ENCODE assay signal across 21 cellular contexts in the genomic region with DNA sequence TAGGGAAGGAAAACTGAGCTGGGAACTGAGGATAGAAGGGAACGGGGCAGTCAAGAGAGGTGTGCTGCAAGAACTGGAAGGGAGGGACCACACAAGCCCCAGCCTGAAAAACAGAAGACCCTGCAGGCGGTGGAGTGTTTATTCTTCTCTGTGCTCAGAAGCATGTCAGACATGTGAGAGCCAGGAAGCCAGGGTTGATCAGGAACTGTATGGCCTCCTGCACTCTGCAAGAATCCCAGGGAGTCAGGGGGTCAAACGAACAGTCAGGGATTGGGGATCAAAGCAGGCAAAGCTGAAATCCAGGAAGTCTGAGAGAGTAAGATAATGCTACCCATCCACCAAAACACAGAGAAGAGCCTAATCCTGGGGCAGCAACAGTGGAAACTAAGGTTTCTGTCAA.
DNase-seq lines count a peak whose midpoint lies in the region; ATAC-seq and TF ChIP-seq lines count a peak whose summit lies in the region.
"Had no signal": no experiment of that assay in that cellular context is flagged by ENCODE, and none has a peak within 500 bp of the region (broad histone marks: within the 10 kb centered on the region; RNA-seq: fewer than 3 reads in every experiment).

No MANE protein-coding gene starts in this region.

- no peak for ATAC-seq in GM21381 (IDR thresholded peaks at IDR 0.05; ENCODE audit: unreplicated experiment)
- ATAC-seq in GM18858 (IDR thresholded peaks at IDR 0.05; ENCODE audit: unreplicated experiment), result no peak
- ATAC-seq: HCT116; psoas muscle; stimulated activated naive CD8-positive, alpha-beta T cell treated with anti-CD3 and anti-CD28 coated beads, Interleukin-15, amount 100 ng/mL, for 72 hours had no signal

- DNase-seq in NCI-H2171 treated with DMSO at 0.1 percent for 48 hours (lab: John Stamatoyannopoulos, UW), result peak; percentile 73
- no peak for DNase-seq in NCI-H2171 (lab: John Stamatoyannopoulos, UW)
- DNase-seq in endodermal cell, result no peak
- no peak for DNase-seq in nephron progenitor cell
- DNase-seq in HuH-7.5 (ENCODE audit: low spot score), result no peak
- DNase-seq: activated effector memory CD4-positive, alpha-beta T cell treated with anti-CD3 and anti-CD28 coated beads, Interleukin-2, amount 50 U/mL, for 16 hours; Calu3; caudate nucleus; EL; NCI-H1417; psoas muscle; small intestine; stimulated activated CD4-positive, alpha-beta T cell treated with anti-CD3 and anti-CD28 coated beads, Interleukin-4, amount 100 ng/mL, for 1 hour; stimulated activated naive CD8-positive, alpha-beta T cell treated with anti-CD3 and anti-CD28 coated beads, Interleukin-15, amount 100 ng/mL, for 72 hours; transverse colon had no signal

- no peaks in the 10 kb centered on the region for H3K4me1 ChIP-seq in endodermal cell (ENCODE audit: control insufficient read depth, insufficient read depth, low read length)

- no peak overlapping the region for H3K4me3 ChIP-seq in endodermal cell (ENCODE audit: low read length)
- H3K4me3 ChIP-seq: psoas muscle, transverse colon had no signal

- H3K27ac Mint-ChIP-seq in endodermal cell, result peak overlapping the region; percentile 1
- peak overlapping the region; percentile 82 for H3K27ac Mint-ChIP-seq in nephron progenitor cell

- no peak overlapping the region for H3K9ac ChIP-seq in endodermal cell (ENCODE audit: extremely low read depth, low read length, poor library complexity, severe bottlenecking)

- H3K27me3 Mint-ChIP-seq in endodermal cell (ENCODE audit: insufficient read depth), result no peaks in the 10 kb centered on the region
- peaks cover 10% of the 10 kb centered on the region for H3K27me3 Mint-ChIP-seq in nephron progenitor cell (ENCODE audit: low read depth, poor library complexity)
- H3K27me3 Mint-ChIP-seq: stimulated activated naive CD8-positive, alpha-beta T cell treated with anti-CD3 and anti-CD28 coated beads, Interleukin-15, amount 100 ng/mL, for 72 hours had no signal

- no peak overlapping the region for H3K4me3 Mint-ChIP-seq in endodermal cell
- no peak overlapping the region for H3K4me3 Mint-ChIP-seq in nephron progenitor cell
- H3K4me3 Mint-ChIP-seq: stimulated activated naive CD8-positive, alpha-beta T cell treated with anti-CD3 and anti-CD28 coated beads, Interleukin-15, amount 100 ng/mL, for 72 hours had no signal

- TF ChIP-seq CTCF in endodermal cell (conservative IDR thresholded peaks at IDR 0.05), result no peak
- no peak for TF ChIP-seq CTCF in nephron progenitor cell (IDR thresholded peaks at IDR 0.05)

- H3K4me1 Mint-ChIP-seq in endodermal cell, result peaks cover 24% of the 10 kb centered on the region
- H3K4me1 Mint-ChIP-seq in nephron progenitor cell, result peaks cover 40% of the 10 kb centered on the region

- no peaks in the 10 kb centered on the region for H3K27me3 ChIP-seq in endodermal cell (ENCODE audit: control insufficient read depth, insufficient read depth, low read length, poor library complexity, severe bottlenecking)
- H3K27me3 ChIP-seq: neutrophil, transverse colon had no signal

- H3K36me3 Mint-ChIP-seq in endodermal cell (ENCODE audit: low read depth) (no peaks in the 10 kb centered on the region), nephron progenitor cell (ENCODE audit: low read depth) (no peaks in the 10 kb centered on the region)

- H3K36me3 ChIP-seq in KOPT-K1 (ENCODE audit: insufficient read depth, low read length), result no peaks in the 10 kb centered on the region
- H3K36me3 ChIP-seq in endodermal cell (ENCODE audit: control insufficient read depth, insufficient read depth, low read length), result no peaks in the 10 kb centered on the region
- H3K36me3 ChIP-seq: neutrophil, transverse colon had no signal

- H3K9me3 ChIP-seq in KOPT-K1 (ENCODE audit: insufficient read depth, low read length, poor library complexity, severe bottlenecking) (no peaks in the 10 kb centered on the region), endodermal cell (ENCODE audit: control insufficient read depth, low read length) (no peaks in the 10 kb centered on the region)
- H3K9me3 ChIP-seq: neutrophil, psoas muscle, transverse colon had no signal

- H3K9me3 Mint-ChIP-seq in endodermal cell (no peaks in the 10 kb centered on the region), nephron progenitor cell (no peaks in the 10 kb centered on the region)
- H3K9me3 Mint-ChIP-seq: stimulated activated naive CD8-positive, alpha-beta T cell treated with anti-CD3 and anti-CD28 coated beads, Interleukin-15, amount 100 ng/mL, for 72 hours had no signal

- WGBS in endodermal cell (ENCODE audit: insufficient coverage in 1 of 2, insufficient read length in 1 of 2), 2 experiments, result 90 to 100% methylated on average over 2 to 3 of the region's 3 CpGs

- H3K27ac ChIP-seq in KOPT-K1 (ENCODE audit: low read depth, low read length, poor library complexity, severe bottlenecking) (peak overlapping the region; percentile 83), endodermal cell (ENCODE audit: low read depth, low read length) (no peak overlapping the region)
- H3K27ac ChIP-seq: 22Rv1, psoas muscle, transverse colon had no signal
